In the genomic region with DNA sequence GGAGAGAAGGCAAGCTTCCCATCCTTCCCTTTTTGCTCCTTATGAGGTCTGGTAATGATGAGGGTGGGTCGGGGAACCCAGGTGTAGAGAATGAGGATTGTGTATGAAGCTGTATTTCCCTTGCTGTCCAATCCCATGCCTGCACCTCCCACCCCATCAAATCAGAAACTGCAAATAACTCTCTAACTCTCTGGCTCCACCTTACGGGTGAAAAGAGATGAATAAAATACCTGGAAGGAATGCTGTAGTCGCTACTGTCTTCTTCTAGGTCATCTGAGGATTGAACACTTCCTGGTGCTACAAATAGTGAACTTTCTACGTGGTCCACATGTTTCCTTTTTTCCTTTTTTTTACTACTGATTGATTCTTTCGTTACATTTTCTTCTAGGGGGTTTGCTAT, we compare ENCODE assay signal across 8 cellular contexts. TPM values are rescaled to one million over a fixed set of nuclear protein-coding genes. Genes with fewer than 3 reads are reported as not detected.
A peak's percentile ranks its signal among the peaks of the same experiment; 100 is the strongest.
DNase-seq lines count a peak whose midpoint lies in the region; ATAC-seq and TF ChIP-seq lines count a peak whose summit lies in the region.

No MANE protein-coding gene starts in this region.

- peaks cover 0 to 58% (median 0%) of the 10 kb centered on the region in 3 donors for H3K36me3 ChIP-seq in tibial nerve

- peaks cover 0 to 4% (median 0%) of the 10 kb centered on the region in 4 donors for H3K4me1 ChIP-seq in tibial nerve

- H3K27ac Mint-ChIP-seq in activated B cell treated with CpG ODN at 0.5 μM for 24 hours: no peak overlapping the region
- H3K27ac Mint-ChIP-seq in natural killer cell: no peak overlapping the region
- no peak overlapping the region for H3K27ac Mint-ChIP-seq in activated naive CD8-positive, alpha-beta T cell treated with anti-CD3 and anti-CD28 coated beads, Interleukin-2, amount 50 U/mL, for 24 hours

- TF ChIP-seq CTCF in GM12864 (IDR thresholded peaks at IDR 0.05; ENCODE audit: low read depth, low read length, missing control alignments): peak; percentile 38
- no peak for TF ChIP-seq CTCF in activated B cell treated with CpG ODN at 0.5 μM for 24 hours (IDR thresholded peaks at IDR 0.05)
- TF ChIP-seq CTCF in natural killer cell (IDR thresholded peaks at IDR 0.05): no peak
- peak in 1 of 5 experiments; percentile 5 for TF ChIP-seq CTCF in tibial nerve (IDR thresholded peaks at IDR 0.05)

- no peak overlapping the region for H3K4me3 ChIP-seq in GM12864 (ENCODE audit: low read depth, low read length)
- H3K4me3 ChIP-seq in tibial nerve: no peak overlapping the region

- 49 to 55% methylated on average over 5 of the region's 5 CpGs for WGBS in tibial nerve, 2 donors

- H3K27ac ChIP-seq in tibial nerve: no peak overlapping the region

- H3K4me1 Mint-ChIP-seq in activated B cell treated with CpG ODN at 0.5 μM for 24 hours: peaks cover 4% of the 10 kb centered on the region
- H3K4me1 Mint-ChIP-seq in natural killer cell: peaks cover 0 to 7% of the 10 kb centered on the region in 2 donors
- no peaks in the 10 kb centered on the region for H3K4me1 Mint-ChIP-seq in activated naive CD8-positive, alpha-beta T cell treated with anti-CD3 and anti-CD28 coated beads, Interleukin-2, amount 50 U/mL, for 24 hours

- no peak for TF ChIP-seq EP300 in tibial nerve (IDR thresholded peaks at IDR 0.05)

- no peak for TF ChIP-seq POLR2A in tibial nerve (IDR thresholded peaks at IDR 0.05)

- H3K4me3 Mint-ChIP-seq in activated B cell treated with CpG ODN at 0.5 μM for 24 hours: no peak overlapping the region
- no peak overlapping the region for H3K4me3 Mint-ChIP-seq in natural killer cell
- no peak overlapping the region for H3K4me3 Mint-ChIP-seq in activated naive CD8-positive, alpha-beta T cell treated with anti-CD3 and anti-CD28 coated beads, Interleukin-2, amount 50 U/mL, for 24 hours

- H3K36me3 Mint-ChIP-seq in activated B cell treated with CpG ODN at 0.5 μM for 24 hours (ENCODE audit: low read depth) (peaks cover 27% of the 10 kb centered on the region), natural killer cell (no peaks in the 10 kb centered on the region)
- H3K36me3 Mint-ChIP-seq in activated naive CD8-positive, alpha-beta T cell treated with anti-CD3 and anti-CD28 coated beads, Interleukin-2, amount 50 U/mL, for 24 hours (ENCODE audit: low read depth): no peaks in the 10 kb centered on the region

- POLR2A ChIA-PET in activated B cell treated with CpG ODN at 0.5 μM for 24 hours (lab: Charles Lee): no interaction called here

- no peaks in the 10 kb centered on the region for H3K9me3 ChIP-seq in tibial nerve

- CTCF ChIA-PET in activated B cell treated with CpG ODN at 0.5 μM for 24 hours (lab: Charles Lee): interaction anchor here (1.3 to 1.7 kb wide), 2 partner anchors 78 to 165 kb away, joined by 4 to 5 read pairs; no protein-coding TSS in a partner anchor

- no peaks in the 10 kb centered on the region for H3K27me3 ChIP-seq in tibial nerve

- H3K9me3 Mint-ChIP-seq in activated B cell treated with CpG ODN at 0.5 μM for 24 hours (no peaks in the 10 kb centered on the region), natural killer cell (no peaks in the 10 kb centered on the region)
- no peaks in the 10 kb centered on the region for H3K9me3 Mint-ChIP-seq in activated naive CD8-positive, alpha-beta T cell treated with anti-CD3 and anti-CD28 coated beads, Interleukin-2, amount 50 U/mL, for 24 hours

- DNase-seq in GM12864 (ENCODE audit: low read depth) (no peak), activated B cell treated with CpG ODN at 0.5 μM for 24 hours (no peak), natural killer cell (no peak), foreskin melanocyte (no peak), tibial nerve (ENCODE audit: low spot score in 2 of 2) (no peak), posterior cingulate gyrus (no peak)
- DNase-seq in activated naive CD8-positive, alpha-beta T cell treated with anti-CD3 and anti-CD28 coated beads, Interleukin-2, amount 50 U/mL, for 24 hours: no peak

- ATAC-seq in HG02938 (IDR thresholded peaks at IDR 0.05; ENCODE audit: unreplicated experiment) (peak; percentile 65), activated B cell treated with CpG ODN at 0.5 μM for 24 hours (ENCODE audit: low read depth) (peak; percentile 56), natural killer cell (peak in 2 of 3 donors; percentile 41 to 55)
- no peak for ATAC-seq in activated naive CD8-positive, alpha-beta T cell treated with anti-CD3 and anti-CD28 coated beads, Interleukin-2, amount 50 U/mL, for 24 hours

- no peaks in the 10 kb centered on the region for H3K27me3 Mint-ChIP-seq in activated B cell treated with CpG ODN at 0.5 μM for 24 hours
- peaks cover 8 to 16% of the 10 kb centered on the region in 2 donors for H3K27me3 Mint-ChIP-seq in natural killer cell (ENCODE audit: low read depth in 2 of 2)
- H3K27me3 Mint-ChIP-seq in activated naive CD8-positive, alpha-beta T cell treated with anti-CD3 and anti-CD28 coated beads, Interleukin-2, amount 50 U/mL, for 24 hours: no peaks in the 10 kb centered on the region

- intact Hi-C loops in activated B cell treated with CpG ODN at 0.5 μM for 24 hours (cut with micrococcal nuclease) (loop anchor here (5.0 kb wide), 3 partner anchors 54 to 509 kb away; no protein-coding TSS in a partner anchor), natural killer cell (cut with micrococcal nuclease) (no loop called here), posterior cingulate gyrus (cut with DNase I) (no loop called here)

RNA-seq across cellular contexts. Expression of gene DICER1, which starts 38.9 kb away (rescaled TPM):
- total RNA-seq in activated B cell treated with CpG ODN at 0.5 μM for 24 hours: 67.3 and 69.6 TPM in 2 replicates
- 10 to 100 TPM; 47.7 to 59.3 (median 52.9) TPM for total RNA-seq in natural killer cell
- 10 to 100 TPM; 54.5 to 94.8 (median 83.8) TPM for total RNA-seq in tibial nerve
